8 cellular contexts compared by ENCODE assay signal in genomic region chr12:111405149-111405855, GRCh38. TPM values are rescaled to one million over a fixed set of nuclear protein-coding genes. Genes with fewer than 3 reads are reported as not detected.
DNase-seq lines count a peak whose midpoint lies in the region; ATAC-seq and TF ChIP-seq lines count a peak whose summit lies in the region.

No MANE protein-coding gene starts in this region.

- TF ChIP-seq CTCF in LNCaP clone FGC (IDR thresholded peaks at IDR 0.05; ENCODE audit: control insufficient read depth, extremely low read depth, insufficient read depth) (peak; percentile 54), natural killer cell (IDR thresholded peaks at IDR 0.05) (peak; percentile 62)

- peak; percentile 96 for DNase-seq in ELR (ENCODE audit: low read depth)
- peak; percentile 90 for DNase-seq in H4 (ENCODE audit: low spot score)
- DNase-seq in LNCaP clone FGC (ENCODE audit: low read depth) = peak; percentile 30
- peak; percentile 80 for DNase-seq in RPMI7951 (ENCODE audit: low read depth)
- DNase-seq in fibroblast of peridontal ligament (ENCODE audit: extremely low read depth) = peak; percentile 83
- DNase-seq in natural killer cell = peak; percentile 98
- DNase-seq in stimulated activated naive CD4-positive, alpha-beta T cell treated with Interleukin-2 at 50 U/mL for 16 hours (lab: John Stamatoyannopoulos, UW) = peak; percentile 98

- H3K27me3 Mint-ChIP-seq in activated T-helper 17 cell treated with anti-CD3 and anti-CD28 coated beads, Interleukin-2, amount 50 U/mL, for 72 hours = peaks cover 1% of the 10 kb centered on the region
- peaks cover 1 to 2% of the 10 kb centered on the region in 2 donors for H3K27me3 Mint-ChIP-seq in natural killer cell (ENCODE audit: low read depth in 2 of 2)

- intact Hi-C loops in natural killer cell (cut with micrococcal nuclease) = loop anchor here (1.0 kb wide), 1 partner anchor 29 kb away; no protein-coding TSS in a partner anchor

- no peaks in the 10 kb centered on the region for H3K9me3 Mint-ChIP-seq in activated T-helper 17 cell treated with anti-CD3 and anti-CD28 coated beads, Interleukin-2, amount 50 U/mL, for 72 hours
- no peaks in the 10 kb centered on the region for H3K9me3 Mint-ChIP-seq in natural killer cell

- peaks cover 41% of the 10 kb centered on the region for H3K4me1 Mint-ChIP-seq in activated T-helper 17 cell treated with anti-CD3 and anti-CD28 coated beads, Interleukin-2, amount 50 U/mL, for 72 hours
- H3K4me1 Mint-ChIP-seq in natural killer cell = peaks cover 45 to 69% of the 10 kb centered on the region in 2 donors

- ATAC-seq in activated T-helper 17 cell treated with anti-CD3 and anti-CD28 coated beads, Interleukin-2, amount 50 U/mL, for 72 hours (replicated peaks) = peak; percentile 67
- peak; percentile 75 to 92 (median 77) for ATAC-seq in natural killer cell

- H3K4me3 Mint-ChIP-seq in activated T-helper 17 cell treated with anti-CD3 and anti-CD28 coated beads, Interleukin-2, amount 50 U/mL, for 72 hours = peak overlapping the region; percentile 79
- peak overlapping the region; percentile 95 for H3K4me3 Mint-ChIP-seq in natural killer cell

- H3K4me3 ChIP-seq in LNCaP clone FGC (ENCODE audit: low read depth, low read length) = peak overlapping the region; percentile 77

- peak overlapping the region; percentile 79 for H3K27ac Mint-ChIP-seq in activated T-helper 17 cell treated with anti-CD3 and anti-CD28 coated beads, Interleukin-2, amount 50 U/mL, for 72 hours
- peak overlapping the region; percentile 91 to 96 for H3K27ac Mint-ChIP-seq in natural killer cell

- peaks cover 5% of the 10 kb centered on the region for H3K36me3 Mint-ChIP-seq in activated T-helper 17 cell treated with anti-CD3 and anti-CD28 coated beads, Interleukin-2, amount 50 U/mL, for 72 hours (ENCODE audit: low read depth)
- no peaks in the 10 kb centered on the region for H3K36me3 Mint-ChIP-seq in natural killer cell

RNA-seq across cellular contexts. Expression of gene SH2B3, which starts 0.4 kb away (rescaled TPM):
- 11.5 and 12.1 TPM in 2 replicates for total RNA-seq in H4 (2014; rRNA removed; shearing (Covaris generic))
- 99.7 and 105 TPM in 2 replicates for total RNA-seq in RPMI7951 (2014; rRNA removed; shearing (Covaris generic))
- total RNA-seq in activated T-helper 17 cell treated with anti-CD3 and anti-CD28 coated beads, Interleukin-2, amount 50 U/mL, for 72 hours = 10 to 100 TPM in 1 of 2 donors, 1 to 10 TPM in 1; 8.5 to 12.1 TPM
- 10 to 100 TPM; 68.1 to 81.3 (median 68.4) TPM for total RNA-seq in natural killer cell

RNA-seq across cellular contexts. Expression of gene PHETA1, which starts 36.4 kb away (rescaled TPM):
- total RNA-seq in H4 (2014; rRNA removed; shearing (Covaris generic)) = 2.1 and 3.5 TPM in 2 replicates
- total RNA-seq in RPMI7951 (2014; rRNA removed; shearing (Covaris generic)) = 2.3 and 6.8 TPM in 2 replicates
- total RNA-seq in activated T-helper 17 cell treated with anti-CD3 and anti-CD28 coated beads, Interleukin-2, amount 50 U/mL, for 72 hours = 1 to 10 TPM; 1.1 to 1.2 TPM
- total RNA-seq in natural killer cell = 1 to 10 TPM; 3.4 to 3.8 (median 3.5) TPM

Comparison
In these comparisons a context has a peak if more than half of its experiments do, and no peak if none do; other contexts are left out.
1. Peak in every context shown above with its lines: DNase-seq, ATAC-seq and H3K4me3 ChIP-seq.
2. DNase-seq: peak in every context shown above with its lines; median percentile 98 in natural killer cell; 98 in stimulated activated naive CD4-positive, alpha-beta T cell treated with Interleukin-2 at 50 U/mL for 16 hours; 96 in ELR; 90 in H4; 83 in fibroblast of peridontal ligament; 80 in RPMI7951; 30 in LNCaP clone FGC.